9 cellular contexts compared by ENCODE assay signal in genomic region chr11:69296890-69297224, GRCh38. TPM values are rescaled to one million over a fixed set of nuclear protein-coding genes. Genes with fewer than 3 reads are reported as not detected.
DNase-seq lines count a peak whose midpoint lies in the region; ATAC-seq and TF ChIP-seq lines count a peak whose summit lies in the region.
"Had no signal": no experiment of that assay in that cellular context is flagged by ENCODE, and none has a peak within 500 bp of the region (broad histone marks: within the 10 kb centered on the region; RNA-seq: fewer than 3 reads in every experiment).

No MANE protein-coding gene starts in this region.

- peak overlapping the region; percentile 100 for H3K27ac ChIP-seq in Panc1 (ENCODE audit: low read length)
- peak overlapping the region; percentile 66 to 79 (median 74) for H3K27ac ChIP-seq in esophagus muscularis mucosa (replicated peaks in 1 of 4)
- peak overlapping the region; percentile 59 for H3K27ac ChIP-seq in skeletal muscle tissue (ENCODE audit: low read depth, low read length)

- 30% methylated on average over 3 of the region's 3 CpGs for WGBS in esophagus muscularis mucosa

- H3K9me3 ChIP-seq in Panc1 (ENCODE audit: control insufficient read depth, insufficient read depth, low read depth, low read length) (no peaks in the 10 kb centered on the region), esophagus muscularis mucosa (no peaks in the 10 kb centered on the region), skeletal muscle tissue (ENCODE audit: control insufficient read depth in 3 of 3, low read length in 3 of 3) (no peaks in the 10 kb centered on the region)

- no peak for TF ChIP-seq EP300 in esophagus muscularis mucosa (IDR thresholded peaks at IDR 0.05)

- ATAC-seq in GM21360 (IDR thresholded peaks at IDR 0.05; ENCODE audit: unreplicated experiment) (peak; percentile 30), Panc1 (peak; percentile 6), esophagus mucosa (no peak)

- H3K27me3 ChIP-seq in Panc1 (ENCODE audit: control insufficient read depth, insufficient read depth, low read length) (no peaks in the 10 kb centered on the region), esophagus muscularis mucosa (peaks cover 0 to 18% (median 0%) of the 10 kb centered on the region in 4 donors), skeletal muscle tissue (ENCODE audit: control insufficient read depth in 3 of 3, insufficient read depth in 3 of 3, low read length in 3 of 3) (peaks cover 0 to 10% (median 3%) of the 10 kb centered on the region in 3 donors)

- intact Hi-C loops in Panc1 (cut with micrococcal nuclease; ENCODE audit: unreplicated experiment) = loop anchor here (2.0 to 10.0 kb wide), 5 partner anchors 68 to 344 kb away; partner anchors contain the start of gene CCND1
- intact Hi-C loops in esophagus muscularis mucosa (cut with DNase I) = loop anchor here (10.0 kb wide), 1 partner anchor 148 kb away; no protein-coding TSS in a partner anchor

- H3K36me3 ChIP-seq in Panc1 (ENCODE audit: control insufficient read depth, insufficient read depth, low read length) = no peaks in the 10 kb centered on the region; the same call in 1 of the 2 replicates
- no peaks in the 10 kb centered on the region for H3K36me3 ChIP-seq in esophagus muscularis mucosa
- H3K36me3 ChIP-seq in skeletal muscle tissue (ENCODE audit: control insufficient read depth in 3 of 3, insufficient read depth in 3 of 3, low read length in 3 of 3) = no peaks in the 10 kb centered on the region

- peaks cover 70% of the 10 kb centered on the region for H3K4me1 ChIP-seq in Panc1 (ENCODE audit: control insufficient read depth, insufficient read depth, low read length)
- H3K4me1 ChIP-seq in esophagus muscularis mucosa = peaks cover 40 to 69% (median 54%) of the 10 kb centered on the region in 4 donors
- peaks cover 27 to 46% (median 33%) of the 10 kb centered on the region in 3 donors for H3K4me1 ChIP-seq in skeletal muscle tissue (ENCODE audit: control insufficient read depth in 3 of 3, insufficient read depth in 3 of 3, low read length in 3 of 3)

- in situ Hi-C loops in Panc1 (cut with HindIII; ENCODE audit: low pct_unique_long_range_greater_than_20kb, low sequenced_read_pairs) = no loop called here

- H3K4me3 ChIP-seq in Panc1 (ENCODE audit: low read depth in 2 of 2, low read length in 2 of 2) (peak overlapping the region; percentile 73 to 94), esophagus muscularis mucosa (peak overlapping the region; percentile 26 to 32 (median 28)), skeletal muscle tissue (ENCODE audit: low read length in 3 of 3) (peak overlapping the region; percentile 43 to 56 (median 54))

- POLR2A ChIA-PET in Panc1 (lab: Charles Lee) = interaction anchor here (0.6 to 1.2 kb wide), 7 partner anchors 10 to 375 kb away, joined by 3 to 7 read pairs (median 4); no protein-coding TSS in a partner anchor

- TF ChIP-seq CTCF in Panc1 (IDR thresholded peaks at IDR 0.05) = no peak
- TF ChIP-seq CTCF in esophagus muscularis mucosa (IDR thresholded peaks at IDR 0.05) = no peak

- CTCF ChIA-PET in Panc1 (lab: Charles Lee) = no interaction called here

- TF ChIP-seq POLR2A in esophagus muscularis mucosa (IDR thresholded peaks at IDR 0.05; ENCODE audit: low read depth) = no peak

- no TSS peak for BruUV-seq in Panc1 (replicated peaks; lab: Mats Ljungman, UMichigan)

- peak overlapping the region in 1 of 3 donors; percentile 16 for H3K9ac ChIP-seq in skeletal muscle tissue (ENCODE audit: low read depth in 1 of 3, low read length in 3 of 3)

- DNase-seq in Panc1 (ENCODE audit: low read depth, low spot score) (no peak), esophagus muscularis mucosa (ENCODE audit: extremely low spot score) (no peak), NCI-H748 treated with DMSO at 0.1 percent for 48 hours (lab: John Stamatoyannopoulos, UW) (no peak), retina (no peak), NCI-H2196 treated with DMSO at 0.1 percent for 48 hours (lab: John Stamatoyannopoulos, UW; ENCODE audit: unreplicated experiment) (no peak)

RNA-seq across cellular contexts. Expression of gene MYEOV, which starts 2.9 kb away (rescaled TPM):
- total RNA-seq in Panc1 (2021; ENCODE audit: unreplicated experiment) (69.8 TPM), esophagus muscularis mucosa (not detected), skeletal muscle tissue (not detected), esophagus mucosa (4.7 TPM)
- 49.0 TPM for polyA plus RNA-seq in Panc1 (2012; ENCODE audit: insufficient read length)
- total RNA-seq: dermis blood vessel endothelial cell had no signal

Comparison
In these comparisons a context has a peak if more than half of its experiments do, and no peak if none do; other contexts are left out.
1. H3K4me3 ChIP-seq: peak in every context shown above with its lines; median percentile 84 in Panc1; 54 in skeletal muscle tissue; 28 in esophagus muscularis mucosa.
2. RNA of gene MYEOV, which starts 2.9 kb away (total RNA-seq): 69.8 TPM in Panc1 (single experiment); 4.7 TPM in esophagus mucosa (single experiment), not detected in esophagus muscularis mucosa and not detected in skeletal muscle tissue (single experiment); every median in the first group is over 10 times any median in the second.
3. Peak in every context shown above with its lines, with median percentiles within 50 percentile points of each other: H3K27ac ChIP-seq.